Comparison of ENCODE assay signal across 10 cellular contexts in genomic region chr19:4609878-4610511, GRCh38. TPM values are rescaled to one million over a fixed set of nuclear protein-coding genes. Genes with fewer than 3 reads are reported as not detected.
A peak's percentile ranks its signal among the peaks of the same experiment; 100 is the strongest.
DNase-seq lines count a peak whose midpoint lies in the region; ATAC-seq, FAIRE-seq and TF ChIP-seq lines count a peak whose summit lies in the region.
"Had no signal": no experiment of that assay in that cellular context is flagged by ENCODE, and none has a peak within 500 bp of the region (broad histone marks: within the 10 kb centered on the region; RNA-seq: fewer than 3 reads in every experiment).

No MANE protein-coding gene starts in this region.

- ATAC-seq in GM19455 (IDR thresholded peaks at IDR 0.05; ENCODE audit: unreplicated experiment): no peak
- ATAC-seq in GM18909 (IDR thresholded peaks at IDR 0.05; ENCODE audit: poor library complexity, unreplicated experiment): no peak

- dilution Hi-C loops in endothelial cell of umbilical vein (cut with MboI; ENCODE audit: extremely low pct_ligation_motif_present, low sequenced_read_pairs): no loop called here

- peak overlapping the region; percentile 59 for H2AFZ ChIP-seq in endothelial cell of umbilical vein (ENCODE audit: low read depth, low read length)

- DNase-seq in H7: peak; percentile 81
- peak; percentile 76 for DNase-seq in NOMO-1 treated with dmso at 0.1 percent for 144 hours (lab: John Stamatoyannopoulos, UW; ENCODE audit: unreplicated experiment)
- no peak for DNase-seq in endothelial cell of umbilical vein (ENCODE audit: low read depth, low spot score)
- peak; percentile 16 for DNase-seq in pons (ENCODE audit: low spot score)
- DNase-seq in AG08396 (ENCODE audit: low spot score): no peak
- DNase-seq in dorsolateral prefrontal cortex: no peak
- DNase-seq: NCI-H1694 had no signal

- no peak for TF ChIP-seq CTCF in endothelial cell of umbilical vein (IDR thresholded peaks at IDR 0.05; ENCODE audit: extremely low read depth in 1 of 2, insufficient read depth in 1 of 2, low read depth in 1 of 2, low read length in 2 of 2)
- TF ChIP-seq CTCF in dorsolateral prefrontal cortex (IDR thresholded peaks at IDR 0.05 in 54 of 56, conservative IDR thresholded peaks at IDR 0.05 in 2 of 56; ENCODE audit: low read depth in 1 of 56, partially characterized antibody in 56 of 56): no peak

- CTCF ChIA-PET in endothelial cell of umbilical vein (lab: Charles Lee): interaction anchor here (0.9 kb wide), 1 partner anchor 34 kb away, joined by 3 read pairs; no protein-coding TSS in a partner anchor

- BruUV-seq in endothelial cell of umbilical vein (replicated peaks; lab: Mats Ljungman, UMichigan): no TSS peak

- no peak overlapping the region for H3K9ac ChIP-seq in endothelial cell of umbilical vein (replicated peaks; ENCODE audit: extremely low read depth, insufficient read depth, low read length)

- no peak for FAIRE-seq in endothelial cell of umbilical vein (lab: Jason Lieb, UNC)

- TF ChIP-seq POLR2A in endothelial cell of umbilical vein (IDR thresholded peaks at IDR 0.05; ENCODE audit: low read depth, low read length): no peak

- no peaks in the 10 kb centered on the region for H3K79me2 ChIP-seq in endothelial cell of umbilical vein (ENCODE audit: control insufficient read depth, insufficient read depth, low read length)

- no peak overlapping the region for H3K4me2 ChIP-seq in endothelial cell of umbilical vein (ENCODE audit: insufficient read depth, low read length)

- no peak overlapping the region for H3K27ac ChIP-seq in endothelial cell of umbilical vein (ENCODE audit: insufficient read depth, low read depth, low read length)
- H3K27ac ChIP-seq in dorsolateral prefrontal cortex: no peak overlapping the region

- H3K27me3 ChIP-seq in H7 (ENCODE audit: control insufficient read depth, insufficient read depth, low read length) (no peaks in the 10 kb centered on the region; the same call in 1 of the 2 replicates), endothelial cell of umbilical vein (ENCODE audit: control insufficient read depth in 2 of 2, insufficient read depth in 2 of 2, low read length in 2 of 2) (peaks cover 0 to 6% of the 10 kb centered on the region in 2 experiments), dorsolateral prefrontal cortex (peaks cover 0 to 3% (median 0%) of the 10 kb centered on the region in 45 donors)

- H3K9me3 ChIP-seq in endothelial cell of umbilical vein (replicated peaks; ENCODE audit: control insufficient read depth, insufficient read depth, low read length): no peaks in the 10 kb centered on the region

- intact Hi-C loops in endothelial cell of umbilical vein (cut with micrococcal nuclease) (no loop called here), dorsolateral prefrontal cortex (cut with DNase I) (no loop called here)

- no peaks in the 10 kb centered on the region for H3K36me3 ChIP-seq in H7 (replicated peaks; ENCODE audit: control insufficient read depth, insufficient read depth, low read length)
- H3K36me3 ChIP-seq in endothelial cell of umbilical vein (ENCODE audit: control insufficient read depth in 2 of 2, extremely low read depth in 1 of 2, insufficient read depth in 2 of 2, low read length in 2 of 2): no peaks in the 10 kb centered on the region

- H3K9me1 ChIP-seq in endothelial cell of umbilical vein (replicated peaks; ENCODE audit: control insufficient read depth, extremely low read depth, insufficient read depth, low read length): no peaks in the 10 kb centered on the region

- H4K20me1 ChIP-seq in endothelial cell of umbilical vein (replicated peaks; ENCODE audit: control insufficient read depth, extremely low read depth, insufficient read depth, low read length): no peaks in the 10 kb centered on the region

- POLR2A ChIA-PET in endothelial cell of umbilical vein (lab: Charles Lee): no interaction called here

- H3K4me3 ChIP-seq in H7 (ENCODE audit: insufficient read depth, low read depth, low read length) (no peak overlapping the region), endothelial cell of umbilical vein (replicated peaks in 1 of 3; ENCODE audit: insufficient read depth in 1 of 3, low read depth in 1 of 3, low read length in 3 of 3) (no peak overlapping the region), dorsolateral prefrontal cortex (peak overlapping the region in 2 of 59 donors; percentile 13 to 22)

- no peaks in the 10 kb centered on the region for H3K4me1 ChIP-seq in endothelial cell of umbilical vein (ENCODE audit: control insufficient read depth, extremely low read depth, insufficient read depth, low read length)

TF ChIP-seq in endothelial cell of umbilical vein, 7 proteins besides CTCF, POLR2A, EP300 and RAD21:
- TF ChIP-seq, protein P1, sequence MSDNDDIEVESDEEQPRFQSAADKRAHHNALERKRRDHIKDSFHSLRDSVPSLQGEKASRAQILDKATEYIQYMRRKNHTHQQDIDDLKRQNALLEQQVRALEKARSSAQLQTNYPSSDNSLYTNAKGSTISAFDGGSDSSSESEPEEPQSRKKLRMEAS (IDR thresholded peaks at IDR 0.05; ENCODE audit: insufficient read depth, insufficient read length): no peak
- no peak for TF ChIP-seq GATA2 (IDR thresholded peaks at IDR 0.05; ENCODE audit: insufficient read depth, insufficient read length, low read depth, low read length)
- no peak for TF ChIP-seq JUN (IDR thresholded peaks at IDR 0.05; ENCODE audit: borderline replicate concordance, insufficient read depth, insufficient read length, low read depth)
- no peak for TF ChIP-seq MYC (IDR thresholded peaks at IDR 0.05; ENCODE audit: low read depth, low read length)
- TF ChIP-seq POLR2AphosphoS5 (IDR thresholded peaks at IDR 0.05; ENCODE audit: insufficient read depth, low read depth, low read length): no peak
- TF ChIP-seq EZH2 (IDR thresholded peaks at IDR 0.05; ENCODE audit: borderline replicate concordance, low read depth, low read length, severe bottlenecking): no peak
- TF ChIP-seq FOS (IDR thresholded peaks at IDR 0.05; ENCODE audit: borderline replicate concordance, insufficient read depth, low read length): no peak
TF ChIP-seq in endothelial cell of umbilical vein: peak in this region for 0.

RNA-seq across cellular contexts. Expression of gene TNFAIP8L1, which starts 29.3 kb away (rescaled TPM):
- total RNA-seq in H7 (2014; rRNA removed; shearing (Covaris generic)): 9.4 and 11.1 TPM in 2 replicates
- total RNA-seq in endothelial cell of umbilical vein (53.7 and 56.1 TPM in 2 replicates), dorsolateral prefrontal cortex (10 to 100 TPM in 117 of 120 experiments, 1 to 10 TPM in 3; 6.5 to 31.1 (median 19.5) TPM)
- polyA plus RNA-seq in endothelial cell of umbilical vein: 40.0 and 44.8 TPM in 2 replicates
- 33.4 and 37.4 TPM in 2 replicates for polyA plus RNA-seq in endothelial cell of umbilical vein (2011; cell fraction: cytosol; rRNA removed)
- polyA plus RNA-seq in endothelial cell of umbilical vein (2011; cell fraction: nucleus; rRNA removed): 19.3 and 19.4 TPM in 2 replicates
- polyA plus RNA-seq in endothelial cell of umbilical vein (2012): 21.5 and 29.8 TPM in 2 replicates
- 32.6 and 35.4 TPM in 2 replicates for polyA minus RNA-seq in endothelial cell of umbilical vein
- polyA minus RNA-seq in endothelial cell of umbilical vein (2011; cell fraction: cytosol; rRNA and poly(A)+ RNA removed): 1.2 TPM
- polyA minus RNA-seq in endothelial cell of umbilical vein (2011; cell fraction: nucleus; rRNA and poly(A)+ RNA removed): 15.8 and 24.1 TPM in 2 replicates

RNA-seq across cellular contexts. Expression of gene SEMA6B, which starts 50.5 kb away (rescaled TPM):
- total RNA-seq in H7 (2014; rRNA removed; shearing (Covaris generic)): 38.4 and 43.0 TPM in 2 replicates
- total RNA-seq in endothelial cell of umbilical vein (166 and 176 TPM in 2 replicates), dorsolateral prefrontal cortex (100 to 1,000 TPM in 56 of 120 experiments, 10 to 100 TPM in 64; 32.4 to 162 (median 98.7) TPM)
- 97.8 and 108 TPM in 2 replicates for polyA plus RNA-seq in endothelial cell of umbilical vein
- polyA plus RNA-seq in endothelial cell of umbilical vein (2011; cell fraction: cytosol; rRNA removed): 72.3 and 85.5 TPM in 2 replicates
- polyA plus RNA-seq in endothelial cell of umbilical vein (2011; cell fraction: nucleus; rRNA removed): 63.8 and 64.4 TPM in 2 replicates
- 72.0 and 81.2 TPM in 2 replicates for polyA plus RNA-seq in endothelial cell of umbilical vein (2012)
- 110 and 142 TPM in 2 replicates for polyA minus RNA-seq in endothelial cell of umbilical vein
- 0.31 TPM for polyA minus RNA-seq in endothelial cell of umbilical vein (2011; cell fraction: cytosol; rRNA and poly(A)+ RNA removed)
- 30.1 and 46.2 TPM in 2 replicates for polyA minus RNA-seq in endothelial cell of umbilical vein (2011; cell fraction: nucleus; rRNA and poly(A)+ RNA removed)
- total RNA-seq: T-helper 1 cell treated with Interleukin-12 subunit alpha and Interleukin-12 subunit beta and Interleukin-4 antibody, amounts not matched to agents 30 ng/mL and 1 ng/mL, for 36 hours had no signal

Comparison
In these comparisons a context has a peak if more than half of its experiments do, and no peak if none do; other contexts are left out.
1. DNase-seq: peak in H7 (single experiment), NOMO-1 treated with dmso at 0.1 percent for 144 hours (single experiment) and pons (single experiment); none in endothelial cell of umbilical vein (single experiment), AG08396 (single experiment) and dorsolateral prefrontal cortex (0 of 10).